ENCODE assay signal across 13 cellular contexts in genomic region chr17:80819422-80820164, GRCh38.
DNase-seq lines count a peak whose midpoint lies in the region; ATAC-seq and TF ChIP-seq lines count a peak whose summit lies in the region.
"Had no signal": no experiment of that assay in that cellular context is flagged by ENCODE, and none has a peak within 500 bp of the region (broad histone marks: within the 10 kb centered on the region; RNA-seq: fewer than 3 reads in every experiment).

No MANE protein-coding gene starts in this region.

- intact Hi-C loops in transverse colon (cut with DNase I; ENCODE audit: low total_unique reads), result no loop called here

- H3K27ac ChIP-seq in RWPE1 (peak overlapping the region; percentile 5; the same call in 1 of the 2 replicates), transverse colon (no peak overlapping the region)
- H3K27ac ChIP-seq: vagina had no signal

- TF ChIP-seq POLR2A in transverse colon (IDR thresholded peaks at IDR 0.05), result no peak

- peaks cover 44% of the 10 kb centered on the region for H3K36me3 Mint-ChIP-seq in activated CD8-positive, alpha-beta memory T cell treated with anti-CD3 and anti-CD28 coated beads, Interleukin-2, amount 10 ng/mL, durations not matched to agents 7 days and 5 days

- no peaks in the 10 kb centered on the region for H3K9me3 ChIP-seq in transverse colon
- H3K9me3 ChIP-seq: MG63, vagina had no signal

- peak overlapping the region; percentile 82 for H3K27ac Mint-ChIP-seq in activated CD8-positive, alpha-beta memory T cell treated with anti-CD3 and anti-CD28 coated beads, Interleukin-2, amount 10 ng/mL, durations not matched to agents 7 days and 5 days

- H3K27me3 ChIP-seq in transverse colon, result no peaks in the 10 kb centered on the region
- H3K27me3 ChIP-seq: MG63, vagina had no signal

- POLR2A ChIA-PET in RWPE1 (lab: Yijun Ruan, JAX; ENCODE audit: low non-redundant PET), result no interaction called here

- no peak for TF ChIP-seq EP300 in transverse colon (IDR thresholded peaks at IDR 0.05; ENCODE audit: low read depth)

- H3K4me3 Mint-ChIP-seq in activated CD8-positive, alpha-beta memory T cell treated with anti-CD3 and anti-CD28 coated beads, Interleukin-2, amount 10 ng/mL, durations not matched to agents 7 days and 5 days, result no peak overlapping the region

- peak; percentile 61 for ATAC-seq in activated CD8-positive, alpha-beta memory T cell treated with anti-CD3 and anti-CD28 coated beads, Interleukin-2, amount 10 ng/mL, durations not matched to agents 7 days and 5 days

- no peak for TF ChIP-seq CTCF in RWPE1 (conservative IDR thresholded peaks at IDR 0.05; ENCODE audit: low read depth)
- no peak for TF ChIP-seq CTCF in transverse colon (IDR thresholded peaks at IDR 0.05)

- no peak for DNase-seq in activated CD8-positive, alpha-beta memory T cell treated with anti-CD3 and anti-CD28 coated beads, Interleukin-2, amount 10 ng/mL, durations not matched to agents 7 days and 5 days
- no peak for DNase-seq in activated CD8-positive, alpha-beta memory T cell treated with anti-CD3 and anti-CD28 coated beads, Interleukin-2, amount 50 U/mL, for 4 hours
- no peak for DNase-seq in RWPE1 (ENCODE audit: low spot score)
- peak; percentile 23 for DNase-seq in dermis blood vessel endothelial cell
- DNase-seq in transverse colon, result peak; percentile 5
- no peak for DNase-seq in SK-N-DZ (ENCODE audit: low spot score)
- no peak for DNase-seq in GM03348 (ENCODE audit: low spot score)
- DNase-seq in glomerular visceral epithelial cell (ENCODE audit: extremely low spot score), result no peak
- DNase-seq: activated gamma-delta T cell, mammary epithelial cell, MG63, NCI-H526 treated with DMSO at 0.1 percent for 48 hours had no signal

- in situ Hi-C loops in transverse colon (cut with MboI; ENCODE audit: low pct_ligation_motif_present in 1 of 4, low pct_unique_long_range_greater_than_20kb in 1 of 4, low sequenced_read_pairs in 3 of 4), result no loop called here

- no peaks in the 10 kb centered on the region for H3K9me3 Mint-ChIP-seq in activated CD8-positive, alpha-beta memory T cell treated with anti-CD3 and anti-CD28 coated beads, Interleukin-2, amount 10 ng/mL, durations not matched to agents 7 days and 5 days (ENCODE audit: low read depth)

- no peaks in the 10 kb centered on the region for H3K27me3 Mint-ChIP-seq in activated CD8-positive, alpha-beta memory T cell treated with anti-CD3 and anti-CD28 coated beads, Interleukin-2, amount 10 ng/mL, durations not matched to agents 7 days and 5 days

- no peak overlapping the region for H3K4me3 ChIP-seq in transverse colon
- H3K4me3 ChIP-seq: MG63, vagina had no signal

- 75 to 79% methylated on average over 11 to 23 of the region's 23 CpGs for WGBS in transverse colon (ENCODE audit: low coverage in 1 of 2), 2 donors

- H3K36me3 ChIP-seq in transverse colon, result peaks cover 0 to 7% (median 0%) of the 10 kb centered on the region in 4 donors
- H3K36me3 ChIP-seq: vagina had no signal

- CTCF ChIA-PET in activated CD8-positive, alpha-beta memory T cell treated with anti-CD3 and anti-CD28 coated beads, Interleukin-2, amount 10 ng/mL, durations not matched to agents 7 days and 5 days (lab: Charles Lee), result interaction anchor here (0.7 to 1.5 kb wide), 3 partner anchors 9 to 39 kb away, joined by 3 to 4 read pairs (median 4); no protein-coding TSS in a partner anchor
- CTCF ChIA-PET in RWPE1 (lab: Yijun Ruan, JAX), result no interaction called here

- H3K4me1 Mint-ChIP-seq in activated CD8-positive, alpha-beta memory T cell treated with anti-CD3 and anti-CD28 coated beads, Interleukin-2, amount 10 ng/mL, durations not matched to agents 7 days and 5 days, result peaks cover 40% of the 10 kb centered on the region

- no peaks in the 10 kb centered on the region for H3K4me1 ChIP-seq in transverse colon
- H3K4me1 ChIP-seq: vagina had no signal

Comparison
In these comparisons a context has a peak if more than half of its experiments do, and no peak if none do; other contexts are left out.
1. DNase-seq: peak in dermis blood vessel endothelial cell (single experiment) and transverse colon (single experiment); none in activated CD8-positive, alpha-beta memory T cell treated with anti-CD3 and anti-CD28 coated beads, Interleukin-2, amount 10 ng/mL, durations not matched to agents 7 days and 5 days (single experiment), activated CD8-positive, alpha-beta memory T cell treated with anti-CD3 and anti-CD28 coated beads, Interleukin-2, amount 50 U/mL, for 4 hours (single experiment), RWPE1 (single experiment), SK-N-DZ (single experiment), GM03348 (single experiment) and glomerular visceral epithelial cell (single experiment).